ENCODE assay signal across 10 cellular contexts in genomic region chr2:66437055-66437454, GRCh38. TPM values are rescaled to one million over a fixed set of nuclear protein-coding genes. Genes with fewer than 3 reads are reported as not detected.
A peak's percentile ranks its signal among the peaks of the same experiment; 100 is the strongest.
DNase-seq lines count a peak whose midpoint lies in the region; ATAC-seq and TF ChIP-seq lines count a peak whose summit lies in the region.
"Had no signal": no experiment of that assay in that cellular context is flagged by ENCODE, and none has a peak within 500 bp of the region (broad histone marks: within the 10 kb centered on the region; RNA-seq: fewer than 3 reads in every experiment).

No MANE protein-coding gene starts in this region.

- H3K4me3 ChIP-seq in HUES6 (ENCODE audit: low read depth, low read length), result peak overlapping the region; percentile 65; the same call in 1 of the 2 replicates
- H3K4me3 ChIP-seq in stomach, result peak overlapping the region; percentile 70 to 83 (median 72)

- H3K27me3 ChIP-seq in HUES6 (ENCODE audit: control insufficient read depth, insufficient read depth, low read length) (peaks cover 99% of the 10 kb centered on the region), stomach (peaks cover 0 to 66% (median 23%) of the 10 kb centered on the region in 3 donors)

- no peak for ATAC-seq in HG02763 (IDR thresholded peaks at IDR 0.05; ENCODE audit: unreplicated experiment)
- no peak for ATAC-seq in activated T-cell treated with anti-CD3 and anti-CD28 coated beads, Interleukin-2, amount 50 U/mL, for 4 hours

- 23 to 63% (median 42%) methylated on average over 8 of the region's 8 CpGs for whole genome bisulfite sequencing in stomach, 5 donors

- H3K4me1 Mint-ChIP-seq in brain, result peaks cover 33% of the 10 kb centered on the region
- peaks cover 40% of the 10 kb centered on the region for H3K4me1 Mint-ChIP-seq in activated T-cell treated with anti-CD3 and anti-CD28 coated beads, Interleukin-2, amount 50 U/mL, for 4 hours (ENCODE audit: low read depth)

- H3K4me1 ChIP-seq in HUES6 (ENCODE audit: control insufficient read depth, insufficient read depth, low read length) (peaks cover 52% of the 10 kb centered on the region), stomach (peaks cover 0 to 24% (median 19%) of the 10 kb centered on the region in 4 donors)

- H3K27me3 Mint-ChIP-seq in brain, result peaks cover 44% of the 10 kb centered on the region
- H3K27me3 Mint-ChIP-seq in activated T-cell treated with anti-CD3 and anti-CD28 coated beads, Interleukin-2, amount 50 U/mL, for 4 hours (ENCODE audit: low read depth), result peaks cover 79% of the 10 kb centered on the region

- TF ChIP-seq CTCF in brain (conservative IDR thresholded peaks at IDR 0.05), result no peak
- TF ChIP-seq CTCF in stomach (IDR thresholded peaks at IDR 0.05), result no peak

- no peak overlapping the region for H3K27ac ChIP-seq in HUES6 (ENCODE audit: low read depth, low read length)
- peak overlapping the region in 4 of 5 donors; percentile 88 to 93 (median 90) for H3K27ac ChIP-seq in stomach

- peaks cover 25% of the 10 kb centered on the region for H3K36me3 Mint-ChIP-seq in brain
- H3K36me3 Mint-ChIP-seq in activated T-cell treated with anti-CD3 and anti-CD28 coated beads, Interleukin-2, amount 50 U/mL, for 4 hours (ENCODE audit: insufficient read depth), result no peaks in the 10 kb centered on the region

- H3K9me3 Mint-ChIP-seq in brain, result peaks cover 0 to 12% (median 0%) of the 10 kb centered on the region in 5 experiments
- no peaks in the 10 kb centered on the region for H3K9me3 Mint-ChIP-seq in activated T-cell treated with anti-CD3 and anti-CD28 coated beads, Interleukin-2, amount 50 U/mL, for 4 hours

- H3K9ac ChIP-seq in HUES6 (ENCODE audit: low read length), result peak overlapping the region; percentile 44

- DNase-seq in left kidney (ENCODE audit: low read depth, low spot score) (peak; percentile 53), stomach (no peak), GM03348 (ENCODE audit: low spot score) (no peak), HuH-7.5 (ENCODE audit: low spot score) (no peak)
- DNase-seq in activated T-cell treated with anti-CD3 and anti-CD28 coated beads, Interleukin-2, amount 50 U/mL, for 4 hours, result no peak
- DNase-seq: stimulated activated CD4-positive, alpha-beta T cell treated with anti-CD3 and anti-CD28 coated beads, Interleukin-12 subunit alpha, Interleukin-12 subunit beta, amount 100 ng/mL, for 4 hours had no signal

- peak overlapping the region; percentile 95 to 100 (median 99) for H3K27ac Mint-ChIP-seq in brain

- H3K9me3 ChIP-seq in HUES6 (ENCODE audit: control insufficient read depth, insufficient read depth, low read depth, low read length) (no peaks in the 10 kb centered on the region), stomach (no peaks in the 10 kb centered on the region)

- intact Hi-C loops in stomach (cut with DNase I; ENCODE audit: low total_unique reads), result no loop called here

- no peak for TF ChIP-seq EP300 in stomach (IDR thresholded peaks at IDR 0.05)

- H3K4me3 Mint-ChIP-seq in brain, result peak overlapping the region; percentile 97 to 98 (median 98)
- no peak overlapping the region for H3K4me3 Mint-ChIP-seq in activated T-cell treated with anti-CD3 and anti-CD28 coated beads, Interleukin-2, amount 50 U/mL, for 4 hours

- no peak for TF ChIP-seq POLR2A in stomach (IDR thresholded peaks at IDR 0.05)

- H3K36me3 ChIP-seq in HUES6 (ENCODE audit: control insufficient read depth, insufficient read depth, low read length), result no peaks in the 10 kb centered on the region
- H3K36me3 ChIP-seq in stomach, result peaks cover 3 to 42% (median 11%) of the 10 kb centered on the region in 4 donors

RNA-seq across cellular contexts. Expression of gene MEIS1, which starts 2.1 kb away (rescaled TPM):
- polyA plus RNA-seq in brain (ENCODE audit: insufficient read depth, low read depth, low replicate concordance) (3.5 TPM), stomach (10 to 100 TPM in 1 of 3 donors, 1 to 10 TPM in 2; 4.8 to 36.8 (median 9.8) TPM)
- total RNA-seq in stomach, result 100 to 1,000 TPM in 2 of 5 donors, 10 to 100 TPM in 3; 31.2 to 172 (median 57.4) TPM
- under 1 TPM; 0.46 to 0.53 (median 0.46) TPM for total RNA-seq in activated T-cell treated with anti-CD3 and anti-CD28 coated beads, Interleukin-2, amount 50 U/mL, for 4 hours
- total RNA-seq: activated CD8-positive, alpha-beta memory T cell treated with anti-CD3 and anti-CD28 coated beads for 36 hours had no signal

Comparison
In these comparisons a context has a peak if more than half of its experiments do, and no peak if none do; other contexts are left out.
1. RNA of gene MEIS1, which starts 2.1 kb away (total RNA-seq): 31.2 to 172 TPM in stomach; 0.46 to 0.53 TPM in activated T-cell treated with anti-CD3 and anti-CD28 coated beads, Interleukin-2, amount 50 U/mL, for 4 hours; every median in the first group is over 10 times any median in the second.